ENCODE assay signal across 11 cellular contexts in the genomic region with DNA sequence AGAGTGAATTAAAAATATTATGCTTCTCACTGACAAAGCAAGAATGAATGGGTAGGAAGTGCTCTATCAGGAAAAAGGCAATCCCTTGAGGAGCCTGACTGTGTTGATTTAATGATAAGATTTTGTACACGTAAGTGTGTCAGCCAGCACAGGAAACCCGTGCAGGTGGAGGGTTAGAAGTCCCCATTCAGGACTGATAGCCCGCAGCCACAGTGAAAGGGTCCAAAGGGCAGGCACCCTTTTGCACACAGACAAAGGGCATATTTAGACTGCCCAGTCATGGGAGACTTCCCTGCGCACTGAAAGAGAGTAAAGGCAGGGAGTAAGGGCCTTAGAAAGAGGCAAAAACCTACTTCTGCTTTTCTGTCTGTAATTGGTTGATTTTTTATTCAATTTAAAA. TPM values are rescaled to one million over a fixed set of nuclear protein-coding genes. Genes with fewer than 3 reads are reported as not detected.
DNase-seq lines count a peak whose midpoint lies in the region; ATAC-seq and TF ChIP-seq lines count a peak whose summit lies in the region.
"Had no signal": no experiment of that assay in that cellular context is flagged by ENCODE, and none has a peak within 500 bp of the region (broad histone marks: within the 10 kb centered on the region; RNA-seq: fewer than 3 reads in every experiment).

No MANE protein-coding gene starts in this region.

- TF ChIP-seq POLR2A in Peyer's patch (IDR thresholded peaks at IDR 0.05) = no peak

- intact Hi-C loops in lower lobe of right lung (cut with DNase I) = no loop called here

- no peak overlapping the region for H3K4me3 ChIP-seq in Peyer's patch
- H3K4me3 ChIP-seq in lower lobe of right lung = no peak overlapping the region
- H3K4me3 ChIP-seq: adrenal gland, thoracic aorta had no signal

- no peak for TF ChIP-seq CTCF in Peyer's patch (IDR thresholded peaks at IDR 0.05)
- TF ChIP-seq CTCF in lower lobe of right lung (IDR thresholded peaks at IDR 0.05) = no peak

- H3K4me1 ChIP-seq in Peyer's patch = peaks cover 0 to 8% (median 0%) of the 10 kb centered on the region in 4 donors
- H3K4me1 ChIP-seq in lower lobe of right lung = peaks cover 6% of the 10 kb centered on the region
- H3K4me1 ChIP-seq: adrenal gland had no signal

- peak; percentile 53 for ATAC-seq in HG02763 (IDR thresholded peaks at IDR 0.05; ENCODE audit: unreplicated experiment)
- ATAC-seq in lower lobe of right lung = peak; percentile 76 to 95

- DNase-seq in DMS53 (lab: John Stamatoyannopoulos, UW) (peak; percentile 88), Peyer's patch (peak in 2 of 3 donors; percentile 85 to 91), lower lobe of right lung (no peak), Ammon's horn (ENCODE audit: low spot score) (no peak), NOMO-1 (lab: John Stamatoyannopoulos, UW; ENCODE audit: unreplicated experiment in 2 of 2) (no peak), SW 1271 (lab: John Stamatoyannopoulos, UW) (no peak), ureter (ENCODE audit: low spot score) (no peak)
- DNase-seq: NCI-H1694 treated with DMSO at 0.1 percent for 48 hours had no signal

- H3K27ac ChIP-seq in Peyer's patch (peak overlapping the region in 3 of 4 donors; percentile 13 to 86 (median 80)), lower lobe of right lung (no peak overlapping the region)
- H3K27ac ChIP-seq: adrenal gland, thoracic aorta had no signal

- no peaks in the 10 kb centered on the region for H3K9me3 ChIP-seq in Peyer's patch
- H3K9me3 ChIP-seq in lower lobe of right lung = no peaks in the 10 kb centered on the region
- H3K9me3 ChIP-seq: adrenal gland, thoracic aorta had no signal

- H3K36me3 ChIP-seq in Peyer's patch (no peaks in the 10 kb centered on the region), lower lobe of right lung (no peaks in the 10 kb centered on the region)
- H3K36me3 ChIP-seq: adrenal gland, thoracic aorta had no signal

- H3K27me3 ChIP-seq in Peyer's patch (no peaks in the 10 kb centered on the region), lower lobe of right lung (ENCODE audit: low read depth) (no peaks in the 10 kb centered on the region)
- H3K27me3 ChIP-seq: adrenal gland had no signal

RNA-seq across cellular contexts. Expression of gene SKIL, which starts 26.4 kb away (rescaled TPM):
- 10 to 100 TPM; 22.5 to 78.4 (median 43.5) TPM for total RNA-seq in Peyer's patch
- 86.7 TPM for total RNA-seq in lower lobe of right lung
- total RNA-seq in ureter = 51.9 TPM

Comparison
In these comparisons a context has a peak if more than half of its experiments do, and no peak if none do; other contexts are left out.
1. DNase-seq: peak in DMS53 (single experiment) and Peyer's patch (2 of 3); none in lower lobe of right lung (single experiment), Ammon's horn (single experiment), NOMO-1 (0 of 2), SW 1271 (0 of 2) and ureter (single experiment).